ENCODE assay signal across 14 cellular contexts in genomic region chr19:51511353-51511752, GRCh38. TPM values are rescaled to one million over a fixed set of nuclear protein-coding genes. Genes with fewer than 3 reads are reported as not detected.
A peak's percentile ranks its signal among the peaks of the same experiment; 100 is the strongest.
DNase-seq lines count a peak whose midpoint lies in the region; ATAC-seq, FAIRE-seq and TF ChIP-seq lines count a peak whose summit lies in the region.
"Had no signal": no experiment of that assay in that cellular context is flagged by ENCODE, and none has a peak within 500 bp of the region (broad histone marks: within the 10 kb centered on the region; RNA-seq: fewer than 3 reads in every experiment).

No MANE protein-coding gene starts in this region.

- POLR2A ChIA-PET in activated CD4-positive, alpha-beta memory T cell treated with anti-CD3 and anti-CD28 coated beads for 36 hours (lab: Charles Lee) = no interaction called here
- POLR2A ChIA-PET in activated CD4-positive, alpha-beta memory T cell treated with anti-CD3 and anti-CD28 coated beads, Interleukin-2, amount 10 ng/mL, durations not matched to agents 7 days and 5 days (lab: Charles Lee) = no interaction called here
- POLR2A ChIA-PET in GM12878 (lab: Charles Lee) = no interaction called here

- no peak overlapping the region for H3K4me2 ChIP-seq in GM12878 (ENCODE audit: control insufficient read depth, insufficient read depth)

- H3K9ac ChIP-seq in GM12878 (ENCODE audit: control insufficient read depth, insufficient read depth, low read length) = no peak overlapping the region

- TF ChIP-seq RAD21 in GM12878 (IDR thresholded peaks at IDR 0.05; ENCODE audit: insufficient read depth, low read depth, low read length) = 0 out of 2 replicates have a peak, but pooled peaks have one; percentile 22

- SMC1A ChIA-PET in GM12878 (lab: Charles Lee; ENCODE audit: uncharacterized antibody, unreplicated experiment) = interaction anchor here (2.3 kb wide), 1 partner anchor 146 kb away, joined by 8 read pairs; no protein-coding TSS in a partner anchor

- H3K4me3 ChIP-seq in GM12878 = no peak overlapping the region
- H3K4me3 ChIP-seq: skin epidermis had no signal

- H3K36me3 ChIP-seq in GM12878 (ENCODE audit: control insufficient read depth in 2 of 2, insufficient read depth in 2 of 2, low read length in 1 of 2) = no peaks in the 10 kb centered on the region

- H3K36me3 Mint-ChIP-seq in activated CD4-positive, alpha-beta memory T cell treated with anti-CD3 and anti-CD28 coated beads for 36 hours = no peaks in the 10 kb centered on the region
- H3K36me3 Mint-ChIP-seq in activated CD4-positive, alpha-beta memory T cell treated with anti-CD3 and anti-CD28 coated beads, Interleukin-2, amount 10 ng/mL, durations not matched to agents 7 days and 5 days (ENCODE audit: low read depth) = no peaks in the 10 kb centered on the region
- no peaks in the 10 kb centered on the region for H3K36me3 Mint-ChIP-seq in progenitor cell of endocrine pancreas (ENCODE audit: insufficient read depth)
- H3K36me3 Mint-ChIP-seq: CD4-positive, alpha-beta memory T cell had no signal

- TF ChIP-seq POLR2A in GM12878 (IDR thresholded peaks at IDR 0.05; ENCODE audit: low read depth, low read length) = no peak

- no peak overlapping the region for H3K27ac Mint-ChIP-seq in activated CD4-positive, alpha-beta memory T cell treated with anti-CD3 and anti-CD28 coated beads for 36 hours
- H3K27ac Mint-ChIP-seq in activated CD4-positive, alpha-beta memory T cell treated with anti-CD3 and anti-CD28 coated beads, Interleukin-2, amount 10 ng/mL, durations not matched to agents 7 days and 5 days = no peak overlapping the region
- no peak overlapping the region for H3K27ac Mint-ChIP-seq in progenitor cell of endocrine pancreas

- H3K27me3 ChIP-seq in GM12878 (replicated peaks in 1 of 2; ENCODE audit: control insufficient read depth in 2 of 2, insufficient read depth in 2 of 2, low read length in 1 of 2) = peaks cover 0 to 7% of the 10 kb centered on the region in 2 experiments; a peak in 1 of 4 replicates

- ATAC-seq in GM12878 (no peak), GM18517 (IDR thresholded peaks at IDR 0.05; ENCODE audit: unreplicated experiment) (no peak)
- ATAC-seq: left colon had no signal

- H3K9me3 ChIP-seq in GM12878 (replicated peaks; ENCODE audit: control insufficient read depth, insufficient read depth, low read length) = no peaks in the 10 kb centered on the region

- H3K4me1 ChIP-seq in GM12878 (ENCODE audit: control insufficient read depth, insufficient read depth, low read length) = no peaks in the 10 kb centered on the region

- CTCF ChIA-PET in activated CD4-positive, alpha-beta memory T cell treated with anti-CD3 and anti-CD28 coated beads for 36 hours (lab: Charles Lee) = interaction anchor here (0.5 to 6.6 kb wide), 2 partner anchors 38 to 1375 kb away, joined by 3 to 150 read pairs; no protein-coding TSS in a partner anchor
- CTCF ChIA-PET in activated CD4-positive, alpha-beta memory T cell treated with anti-CD3 and anti-CD28 coated beads, Interleukin-2, amount 10 ng/mL, durations not matched to agents 7 days and 5 days (lab: Charles Lee) = interaction anchor here (0.7 to 7.3 kb wide), 3 partner anchors 37 to 51 kb away, joined by 3 to 49 read pairs (median 3); no protein-coding TSS in a partner anchor
- CTCF ChIA-PET in GM12878 (lab: Yijun Ruan, JAX) = interaction anchor here (1.4 to 8.0 kb wide), 2 partner anchors 143 to 148 kb away, joined by 5 to 111 read pairs; no protein-coding TSS in a partner anchor

- TF ChIP-seq CTCF in GM12878 (IDR thresholded peaks at IDR 0.05 in 2 of 3, conservative IDR thresholded peaks at IDR 0.05 in 1 of 3; ENCODE audit: control insufficient read depth in 2 of 3, extremely low read depth in 1 of 3, insufficient read depth in 1 of 3, low read depth in 3 of 3, low read length in 3 of 3) (peak; percentile 28 to 53 (median 39); a peak in 5 of 6 replicates), progenitor cell of endocrine pancreas (IDR thresholded peaks at IDR 0.05; ENCODE audit: unreplicated experiment) (peak; percentile 37)

- H3K79me2 ChIP-seq in GM12878 (ENCODE audit: control insufficient read depth, insufficient read depth, low read length) = no peaks in the 10 kb centered on the region

- H3K27ac ChIP-seq in GM12878 (ENCODE audit: control insufficient read depth, insufficient read depth) = no peak overlapping the region
- H3K27ac ChIP-seq: skin epidermis had no signal

- peaks cover 12% of the 10 kb centered on the region for H3K4me1 Mint-ChIP-seq in activated CD4-positive, alpha-beta memory T cell treated with anti-CD3 and anti-CD28 coated beads for 36 hours (ENCODE audit: low read depth)
- H3K4me1 Mint-ChIP-seq in activated CD4-positive, alpha-beta memory T cell treated with anti-CD3 and anti-CD28 coated beads, Interleukin-2, amount 10 ng/mL, durations not matched to agents 7 days and 5 days = peaks cover 7% of the 10 kb centered on the region
- no peaks in the 10 kb centered on the region for H3K4me1 Mint-ChIP-seq in progenitor cell of endocrine pancreas (ENCODE audit: low read depth)
- H3K4me1 Mint-ChIP-seq: CD4-positive, alpha-beta memory T cell had no signal

- RAD21 ChIA-PET in GM12878 (lab: Charles Lee; ENCODE audit: unreplicated experiment) = no interaction called here

- in situ Hi-C loops in GM12878 (cut with MboI) = no loop called here

- H4K20me1 ChIP-seq in GM12878 (ENCODE audit: control insufficient read depth, insufficient read depth) = no peaks in the 10 kb centered on the region

- intact Hi-C loops in activated CD4-positive, alpha-beta memory T cell treated with anti-CD3 and anti-CD28 coated beads for 36 hours (cut with micrococcal nuclease) = loop anchor here (10.0 kb wide), 1 partner anchor 143 kb away; no protein-coding TSS in a partner anchor
- intact Hi-C loops in GM12878 (cut with micrococcal nuclease; ENCODE audit: unreplicated experiment) = loop anchor here (5.0 kb wide), 2 partner anchors 39 to 146 kb away; no protein-coding TSS in a partner anchor

- no peak overlapping the region for H2AFZ ChIP-seq in GM12878 (ENCODE audit: control insufficient read depth, low read depth, low read length)

- no peak for FAIRE-seq in GM12878 (lab: Jason Lieb, UNC)
- FAIRE-seq: colon had no signal

- peak; percentile 51 for DNase-seq in activated CD4-positive, alpha-beta memory T cell treated with anti-CD3 and anti-CD28 coated beads for 36 hours
- no peak for DNase-seq in activated CD4-positive, alpha-beta memory T cell treated with anti-CD3 and anti-CD28 coated beads, Interleukin-2, amount 10 ng/mL, durations not matched to agents 7 days and 5 days
- DNase-seq in LHCN-M2 (ENCODE audit: low read depth) (peak; percentile 36), GM12878 (ENCODE audit: low read depth, low spot score) (no peak), progenitor cell of endocrine pancreas (ENCODE audit: low spot score, unreplicated experiment) (no peak), hippocampal formation (lab: John Stamatoyannopoulos, UW) (no peak), GF-D8 (lab: John Stamatoyannopoulos, UW) (no peak)
- DNase-seq: CD4-positive, alpha-beta memory T cell; left colon; NCI-H510A treated with DMSO at 0.1 percent for 48 hours had no signal

- H3K9me3 Mint-ChIP-seq in activated CD4-positive, alpha-beta memory T cell treated with anti-CD3 and anti-CD28 coated beads for 36 hours = no peaks in the 10 kb centered on the region
- no peaks in the 10 kb centered on the region for H3K9me3 Mint-ChIP-seq in activated CD4-positive, alpha-beta memory T cell treated with anti-CD3 and anti-CD28 coated beads, Interleukin-2, amount 10 ng/mL, durations not matched to agents 7 days and 5 days
- no peaks in the 10 kb centered on the region for H3K9me3 Mint-ChIP-seq in progenitor cell of endocrine pancreas (ENCODE audit: low read depth)

- peaks cover 17% of the 10 kb centered on the region for H3K27me3 Mint-ChIP-seq in activated CD4-positive, alpha-beta memory T cell treated with anti-CD3 and anti-CD28 coated beads for 36 hours
- H3K27me3 Mint-ChIP-seq in activated CD4-positive, alpha-beta memory T cell treated with anti-CD3 and anti-CD28 coated beads, Interleukin-2, amount 10 ng/mL, durations not matched to agents 7 days and 5 days = peaks cover 20% of the 10 kb centered on the region
- H3K27me3 Mint-ChIP-seq in progenitor cell of endocrine pancreas = peaks cover 24% of the 10 kb centered on the region

- WGBS in GM12878 (ENCODE audit: insufficient coverage, insufficient replicate concordance, low lambda C conversion rate, missing lambda C conversion rate) = 13% methylated on average over 6 of the region's 6 CpGs

- H3K4me3 Mint-ChIP-seq in activated CD4-positive, alpha-beta memory T cell treated with anti-CD3 and anti-CD28 coated beads for 36 hours = no peak overlapping the region
- H3K4me3 Mint-ChIP-seq in activated CD4-positive, alpha-beta memory T cell treated with anti-CD3 and anti-CD28 coated beads, Interleukin-2, amount 10 ng/mL, durations not matched to agents 7 days and 5 days = no peak overlapping the region
- no peak overlapping the region for H3K4me3 Mint-ChIP-seq in progenitor cell of endocrine pancreas (ENCODE audit: low read depth)
- H3K4me3 Mint-ChIP-seq: CD4-positive, alpha-beta memory T cell had no signal

- no TSS peak for BruUV-seq in GM12878 (replicated peaks; lab: Mats Ljungman, UMichigan)

- no peak for TF ChIP-seq EP300 in GM12878 (IDR thresholded peaks at IDR 0.05; ENCODE audit: borderline replicate concordance in 1 of 2, control insufficient read depth in 1 of 2, low read depth in 2 of 2, low read length in 2 of 2)

RNA-seq across cellular contexts. Expression of gene SIGLEC12, which starts 9.8 kb away (rescaled TPM):
- total RNA-seq in activated CD4-positive, alpha-beta memory T cell treated with anti-CD3 and anti-CD28 coated beads for 36 hours = under 1 TPM; 0.22 to 0.24 TPM
- under 1 TPM; 0.35 to 0.43 TPM for total RNA-seq in activated CD4-positive, alpha-beta memory T cell treated with anti-CD3 and anti-CD28 coated beads, Interleukin-2, amount 10 ng/mL, durations not matched to agents 7 days and 5 days
- total RNA-seq in LHCN-M2 (2014; rRNA removed) (not detected in 2 replicates), GM12878 (2014; rRNA removed) (0.06 and 0.11 TPM in 2 replicates), GM12878 (2014; rRNA removed; fragmentation: Illumina TruSeq; extraction: Trizol) (not detected in 2 replicates), GM12878 (2021) (0.29 TPM in 1 of 2 replicates, not detected in the other), progenitor cell of endocrine pancreas (not detected in 2 replicates)
- polyA plus RNA-seq in LHCN-M2 (2012) = not detected
- total RNA-seq in GM12878 (2013; cell fraction: nucleolus; rRNA removed) = not detected in 2 replicates
- polyA plus RNA-seq in GM12878 (2011; ENCODE audit: low read depth) = not detected
- polyA plus RNA-seq in GM12878 (2011; rRNA removed) (0.03 TPM in 1 of 2 replicates, not detected in the other), GM12878 (2014; fragmentation: Illumina TruSeq; extraction: Trizol) (0.09 TPM in 1 of 2 replicates, not detected in the other), GM12878 (2014; fragmentation: Nextera tagmentation; extraction: Ambion mirVana) (not detected), GM12878 (2014; rRNA removed) (0.06 and 0.11 TPM in 2 replicates), GM12878 (2016; fragmentation: Nextera tagmentation; extraction: Ambion mirVana) (under 1 TPM in 1 of 2 experiments, not detected in 1; 0.18 TPM)
- 0.09 TPM in 1 of 2 replicates, not detected in the other for polyA plus RNA-seq in GM12878 (2011; cell fraction: cytosol; rRNA removed)
- 0.16 TPM in 1 of 2 replicates, not detected in the other for polyA plus RNA-seq in GM12878 (2011; cell fraction: nucleus; rRNA removed)
- polyA plus RNA-seq in GM12878 (2012) = not detected in 2 replicates
- polyA minus RNA-seq in GM12878 (2011; rRNA and poly(A)+ RNA removed) = 0.10 TPM in 1 of 2 replicates, not detected in the other
- polyA minus RNA-seq in GM12878 (2011; cell fraction: cytosol; rRNA and poly(A)+ RNA removed) = not detected in 2 replicates
- polyA minus RNA-seq in GM12878 (2011; cell fraction: nucleus; rRNA and poly(A)+ RNA removed) = not detected in 2 replicates
- total RNA-seq: CD4-positive, alpha-beta memory T cell; temporal lobe had no signal
- polyA plus RNA-seq: CD4-positive, alpha-beta memory T cell had no signal

RNA-seq across cellular contexts. Expression of gene SIGLEC6, which starts 20.1 kb away (rescaled TPM):
- not detected for total RNA-seq in activated CD4-positive, alpha-beta memory T cell treated with anti-CD3 and anti-CD28 coated beads for 36 hours
- under 1 TPM; 0.15 to 0.48 TPM for total RNA-seq in activated CD4-positive, alpha-beta memory T cell treated with anti-CD3 and anti-CD28 coated beads, Interleukin-2, amount 10 ng/mL, durations not matched to agents 7 days and 5 days
- total RNA-seq in LHCN-M2 (2014; rRNA removed) (not detected in 2 replicates), GM12878 (2014; rRNA removed) (0.34 and 0.54 TPM in 2 replicates), GM12878 (2014; rRNA removed; fragmentation: Illumina TruSeq; extraction: Trizol) (0.40 and 0.64 TPM in 2 replicates), GM12878 (2021) (0.31 and 0.45 TPM in 2 replicates), progenitor cell of endocrine pancreas (not detected in 2 replicates)
- polyA plus RNA-seq in LHCN-M2 (2012) = not detected
- total RNA-seq in GM12878 (2013; cell fraction: nucleolus; rRNA removed) = 0.27 and 0.71 TPM in 2 replicates
- polyA plus RNA-seq in GM12878 (2011; ENCODE audit: low read depth) = not detected
- polyA plus RNA-seq in GM12878 (2011; rRNA removed) (0.08 TPM in 1 of 2 replicates, not detected in the other), GM12878 (2014; fragmentation: Illumina TruSeq; extraction: Trizol) (0.10 and 0.14 TPM in 2 replicates), GM12878 (2014; fragmentation: Nextera tagmentation; extraction: Ambion mirVana) (under 1 TPM in 1 of 2 experiments, not detected in 1; 0.13 TPM), GM12878 (2014; rRNA removed) (0.31 and 0.38 TPM in 2 replicates), GM12878 (2016; fragmentation: Nextera tagmentation; extraction: Ambion mirVana) (under 1 TPM in 1 of 2 experiments, not detected in 1; 0.23 TPM)
- 0.06 and 0.10 TPM in 2 replicates for polyA plus RNA-seq in GM12878 (2011; cell fraction: cytosol; rRNA removed)
- 0.10 and 0.19 TPM in 2 replicates for polyA plus RNA-seq in GM12878 (2011; cell fraction: nucleus; rRNA removed)
- 0.23 and 0.24 TPM in 2 replicates for polyA plus RNA-seq in GM12878 (2012)
- 0.10 TPM in 1 of 2 replicates, not detected in the other for polyA minus RNA-seq in GM12878 (2011; rRNA and poly(A)+ RNA removed)
- not detected in 2 replicates for polyA minus RNA-seq in GM12878 (2011; cell fraction: cytosol; rRNA and poly(A)+ RNA removed)
- not detected in 2 replicates for polyA minus RNA-seq in GM12878 (2011; cell fraction: nucleus; rRNA and poly(A)+ RNA removed)
- total RNA-seq: CD4-positive, alpha-beta memory T cell; temporal lobe had no signal

RNA-seq across cellular contexts. Expression of gene CEACAM18, which starts 33.0 kb away (rescaled TPM):
- not detected for total RNA-seq in activated CD4-positive, alpha-beta memory T cell treated with anti-CD3 and anti-CD28 coated beads for 36 hours
- total RNA-seq in activated CD4-positive, alpha-beta memory T cell treated with anti-CD3 and anti-CD28 coated beads, Interleukin-2, amount 10 ng/mL, durations not matched to agents 7 days and 5 days = not detected
- total RNA-seq in LHCN-M2 (2014; rRNA removed) = not detected in 2 replicates
- not detected for polyA plus RNA-seq in LHCN-M2 (2012)
- not detected in 2 replicates for total RNA-seq in GM12878 (2013; cell fraction: nucleolus; rRNA removed)
- not detected in 2 replicates for total RNA-seq in GM12878 (2014; rRNA removed)
- total RNA-seq in GM12878 (2014; rRNA removed; fragmentation: Illumina TruSeq; extraction: Trizol) = not detected in 2 replicates
- total RNA-seq in GM12878 (2021) = not detected in 2 replicates
- not detected for polyA plus RNA-seq in GM12878 (2011; ENCODE audit: low read depth)
- polyA plus RNA-seq in GM12878 (2011; rRNA removed) = not detected in 2 replicates
- polyA plus RNA-seq in GM12878 (2011; cell fraction: cytosol; rRNA removed) = not detected in 2 replicates
- polyA plus RNA-seq in GM12878 (2011; cell fraction: nucleus; rRNA removed) = not detected in 2 replicates
- polyA plus RNA-seq in GM12878 (2012) = not detected in 2 replicates
- not detected in 2 replicates for polyA plus RNA-seq in GM12878 (2014; fragmentation: Illumina TruSeq; extraction: Trizol)
- polyA plus RNA-seq in GM12878 (2014; fragmentation: Nextera tagmentation; extraction: Ambion mirVana) = not detected
- not detected in 2 replicates for polyA plus RNA-seq in GM12878 (2014; rRNA removed)
- not detected for polyA plus RNA-seq in GM12878 (2016; fragmentation: Nextera tagmentation; extraction: Ambion mirVana)
- not detected in 2 replicates for polyA minus RNA-seq in GM12878 (2011; rRNA and poly(A)+ RNA removed)
- polyA minus RNA-seq in GM12878 (2011; cell fraction: cytosol; rRNA and poly(A)+ RNA removed) = not detected in 2 replicates
- polyA minus RNA-seq in GM12878 (2011; cell fraction: nucleus; rRNA and poly(A)+ RNA removed) = not detected in 2 replicates
- not detected in 2 replicates for total RNA-seq in progenitor cell of endocrine pancreas
- total RNA-seq: CD4-positive, alpha-beta memory T cell; left colon; temporal lobe had no signal
- polyA plus RNA-seq: CD4-positive, alpha-beta memory T cell had no signal

RNA-seq across cellular contexts. Expression of gene SIGLEC8, which starts 53.1 kb away (rescaled TPM):
- total RNA-seq in activated CD4-positive, alpha-beta memory T cell treated with anti-CD3 and anti-CD28 coated beads for 36 hours = not detected
- total RNA-seq in activated CD4-positive, alpha-beta memory T cell treated with anti-CD3 and anti-CD28 coated beads, Interleukin-2, amount 10 ng/mL, durations not matched to agents 7 days and 5 days = not detected
- not detected in 2 replicates for total RNA-seq in LHCN-M2 (2014; rRNA removed)
- polyA plus RNA-seq in LHCN-M2 (2012) = not detected
- not detected in 2 replicates for total RNA-seq in GM12878 (2013; cell fraction: nucleolus; rRNA removed)
- total RNA-seq in GM12878 (2014; rRNA removed) = not detected in 2 replicates
- total RNA-seq in GM12878 (2014; rRNA removed; fragmentation: Illumina TruSeq; extraction: Trizol) = not detected in 2 replicates
- total RNA-seq in GM12878 (2021) = not detected in 2 replicates
- not detected for polyA plus RNA-seq in GM12878 (2011; ENCODE audit: low read depth)
- polyA plus RNA-seq in GM12878 (2011; rRNA removed) = not detected in 2 replicates
- not detected in 2 replicates for polyA plus RNA-seq in GM12878 (2011; cell fraction: cytosol; rRNA removed)
- not detected in 2 replicates for polyA plus RNA-seq in GM12878 (2011; cell fraction: nucleus; rRNA removed)
- not detected in 2 replicates for polyA plus RNA-seq in GM12878 (2012)
- polyA plus RNA-seq in GM12878 (2014; fragmentation: Illumina TruSeq; extraction: Trizol) = not detected in 2 replicates
- polyA plus RNA-seq in GM12878 (2014; fragmentation: Nextera tagmentation; extraction: Ambion mirVana) = not detected
- polyA plus RNA-seq in GM12878 (2014; rRNA removed) = not detected in 2 replicates
- not detected for polyA plus RNA-seq in GM12878 (2016; fragmentation: Nextera tagmentation; extraction: Ambion mirVana)
- not detected in 2 replicates for polyA minus RNA-seq in GM12878 (2011; rRNA and poly(A)+ RNA removed)
- not detected in 2 replicates for polyA minus RNA-seq in GM12878 (2011; cell fraction: cytosol; rRNA and poly(A)+ RNA removed)
- polyA minus RNA-seq in GM12878 (2011; cell fraction: nucleus; rRNA and poly(A)+ RNA removed) = not detected in 2 replicates
- not detected in 2 replicates for total RNA-seq in progenitor cell of endocrine pancreas
- total RNA-seq: CD4-positive, alpha-beta memory T cell had no signal
- polyA plus RNA-seq: CD4-positive, alpha-beta memory T cell had no signal

RNA-seq across cellular contexts. Expression of gene ZNF175, which starts 59.7 kb away (rescaled TPM):
- 1 to 10 TPM; 7.1 to 7.9 TPM for total RNA-seq in activated CD4-positive, alpha-beta memory T cell treated with anti-CD3 and anti-CD28 coated beads for 36 hours
- total RNA-seq in activated CD4-positive, alpha-beta memory T cell treated with anti-CD3 and anti-CD28 coated beads, Interleukin-2, amount 10 ng/mL, durations not matched to agents 7 days and 5 days = 1 to 10 TPM; 5.5 to 7.1 TPM
- total RNA-seq in LHCN-M2 (2014; rRNA removed) (2.9 and 4.0 TPM in 2 replicates), GM12878 (2014; rRNA removed) (3.3 and 4.0 TPM in 2 replicates), GM12878 (2014; rRNA removed; fragmentation: Illumina TruSeq; extraction: Trizol) (7.0 and 7.1 TPM in 2 replicates), GM12878 (2021) (12.0 and 12.8 TPM in 2 replicates), progenitor cell of endocrine pancreas (14.6 and 14.9 TPM in 2 replicates)
- 4.7 TPM for polyA plus RNA-seq in LHCN-M2 (2012)
- total RNA-seq in GM12878 (2013; cell fraction: nucleolus; rRNA removed) = 35.3 and 36.3 TPM in 2 replicates
- polyA plus RNA-seq in GM12878 (2011; ENCODE audit: low read depth) = 4.7 TPM
- polyA plus RNA-seq in GM12878 (2011; rRNA removed) (9.0 and 12.9 TPM in 2 replicates), GM12878 (2014; fragmentation: Illumina TruSeq; extraction: Trizol) (9.9 and 10.4 TPM in 2 replicates), GM12878 (2014; fragmentation: Nextera tagmentation; extraction: Ambion mirVana) (1 to 10 TPM; 1.5 to 1.8 TPM), GM12878 (2014; rRNA removed) (4.8 TPM in 2 replicates), GM12878 (2016; fragmentation: Nextera tagmentation; extraction: Ambion mirVana) (1 to 10 TPM; 1.9 to 2.1 TPM)
- 3.5 and 3.8 TPM in 2 replicates for polyA plus RNA-seq in GM12878 (2011; cell fraction: cytosol; rRNA removed)
- polyA plus RNA-seq in GM12878 (2011; cell fraction: nucleus; rRNA removed) = 10.0 and 11.1 TPM in 2 replicates
- polyA plus RNA-seq in GM12878 (2012) = 5.8 and 6.4 TPM in 2 replicates
- 8.4 and 10.7 TPM in 2 replicates for polyA minus RNA-seq in GM12878 (2011; rRNA and poly(A)+ RNA removed)
- 4.8 and 6.2 TPM in 2 replicates for polyA minus RNA-seq in GM12878 (2011; cell fraction: cytosol; rRNA and poly(A)+ RNA removed)
- polyA minus RNA-seq in GM12878 (2011; cell fraction: nucleus; rRNA and poly(A)+ RNA removed) = 8.3 and 11.6 TPM in 2 replicates

Comparison
In these comparisons a context has a peak if more than half of its experiments do, and no peak if none do; other contexts are left out.
1. DNase-seq: peak in activated CD4-positive, alpha-beta memory T cell treated with anti-CD3 and anti-CD28 coated beads for 36 hours (single experiment) and LHCN-M2 (single experiment); none in activated CD4-positive, alpha-beta memory T cell treated with anti-CD3 and anti-CD28 coated beads, Interleukin-2, amount 10 ng/mL, durations not matched to agents 7 days and 5 days (single experiment), GM12878 (single experiment), progenitor cell of endocrine pancreas (single experiment), hippocampal formation (0 of 2) and GF-D8 (single experiment).